Comparison of ENCODE assay signal across 7 cellular contexts in genomic region chr12:108611884-108612415, GRCh38. TPM values are rescaled to one million over a fixed set of nuclear protein-coding genes. Genes with fewer than 3 reads are reported as not detected.
DNase-seq lines count a peak whose midpoint lies in the region; ATAC-seq and TF ChIP-seq lines count a peak whose summit lies in the region.

No MANE protein-coding gene starts in this region.

- intact Hi-C loops in gastrocnemius medialis (cut with DNase I; ENCODE audit: low total_unique reads): no loop called here

- H3K9me3 Mint-ChIP-seq in glutamatergic neuron (ENCODE audit: unreplicated experiment): peaks cover 6% of the 10 kb centered on the region
- H3K9me3 Mint-ChIP-seq in stimulated activated effector memory CD8-positive, alpha-beta T cell treated with anti-CD3 and anti-CD28 coated beads, Interleukin-12 subunit alpha, Interleukin-12 subunit beta, amount 100 ng/mL, for 72 hours: peaks cover 4% of the 10 kb centered on the region

- in situ Hi-C loops in gastrocnemius medialis (cut with MboI; ENCODE audit: low sequenced_read_pairs in 4 of 4): no loop called here

- ATAC-seq in stimulated activated effector memory CD8-positive, alpha-beta T cell treated with anti-CD3 and anti-CD28 coated beads, Interleukin-12 subunit alpha, Interleukin-12 subunit beta, amount 100 ng/mL, for 72 hours: peak; percentile 72
- no peak for ATAC-seq in HG02970 (IDR thresholded peaks at IDR 0.05; ENCODE audit: low FRiP score, unreplicated experiment)
- no peak for ATAC-seq in gastrocnemius medialis

- H3K4me1 Mint-ChIP-seq in glutamatergic neuron (ENCODE audit: low read depth, unreplicated experiment): peaks cover 1% of the 10 kb centered on the region
- peaks cover 38% of the 10 kb centered on the region for H3K4me1 Mint-ChIP-seq in stimulated activated effector memory CD8-positive, alpha-beta T cell treated with anti-CD3 and anti-CD28 coated beads, Interleukin-12 subunit alpha, Interleukin-12 subunit beta, amount 100 ng/mL, for 72 hours

- DNase-seq in GM12864 (ENCODE audit: low read depth) (no peak), NAMALWA (ENCODE audit: low spot score) (peak; percentile 87), glutamatergic neuron (peak; percentile 51), gastrocnemius medialis (no peak)
- DNase-seq in activated T-cell treated with anti-CD3 and anti-CD28 coated beads, Interleukin-2, amount 50 U/mL, for 48 hours: peak; percentile 79 to 81
- DNase-seq in stimulated activated effector memory CD8-positive, alpha-beta T cell treated with anti-CD3 and anti-CD28 coated beads, Interleukin-12 subunit alpha, Interleukin-12 subunit beta, amount 100 ng/mL, for 72 hours (ENCODE audit: low spot score in 2 of 2): peak; percentile 48 to 77

- H3K27ac Mint-ChIP-seq in glutamatergic neuron (ENCODE audit: unreplicated experiment): no peak overlapping the region
- H3K27ac Mint-ChIP-seq in stimulated activated effector memory CD8-positive, alpha-beta T cell treated with anti-CD3 and anti-CD28 coated beads, Interleukin-12 subunit alpha, Interleukin-12 subunit beta, amount 100 ng/mL, for 72 hours: peak overlapping the region; percentile 71

- H3K27me3 Mint-ChIP-seq in glutamatergic neuron (ENCODE audit: unreplicated experiment): peaks cover 4% of the 10 kb centered on the region

- no peak overlapping the region for H3K4me3 Mint-ChIP-seq in glutamatergic neuron (ENCODE audit: unreplicated experiment)
- H3K4me3 Mint-ChIP-seq in stimulated activated effector memory CD8-positive, alpha-beta T cell treated with anti-CD3 and anti-CD28 coated beads, Interleukin-12 subunit alpha, Interleukin-12 subunit beta, amount 100 ng/mL, for 72 hours: no peak overlapping the region

- no peak for TF ChIP-seq POLR2A in gastrocnemius medialis (IDR thresholded peaks at IDR 0.05)

- H3K36me3 ChIP-seq in gastrocnemius medialis: no peaks in the 10 kb centered on the region

- H3K27ac ChIP-seq in gastrocnemius medialis: no peak overlapping the region

- H3K27me3 ChIP-seq in gastrocnemius medialis: no peaks in the 10 kb centered on the region

- H3K9me3 ChIP-seq in gastrocnemius medialis: no peaks in the 10 kb centered on the region

- TF ChIP-seq CTCF in GM12864 (IDR thresholded peaks at IDR 0.05; ENCODE audit: low read depth, low read length, missing control alignments): peak; percentile 59
- TF ChIP-seq CTCF in glutamatergic neuron (IDR thresholded peaks at IDR 0.05; ENCODE audit: partially characterized antibody, unreplicated experiment): peak; percentile 59
- peak in 2 of 5 experiments; percentile 16 to 20 for TF ChIP-seq CTCF in gastrocnemius medialis (IDR thresholded peaks at IDR 0.05 in 4 of 5, conservative IDR thresholded peaks at IDR 0.05 in 1 of 5)

- H3K4me3 ChIP-seq in GM12864 (ENCODE audit: low read depth, low read length) (no peak overlapping the region), gastrocnemius medialis (no peak overlapping the region)

- H3K36me3 Mint-ChIP-seq in glutamatergic neuron (ENCODE audit: unreplicated experiment): peaks cover 6% of the 10 kb centered on the region
- peaks cover 17% of the 10 kb centered on the region for H3K36me3 Mint-ChIP-seq in stimulated activated effector memory CD8-positive, alpha-beta T cell treated with anti-CD3 and anti-CD28 coated beads, Interleukin-12 subunit alpha, Interleukin-12 subunit beta, amount 100 ng/mL, for 72 hours

- no peaks in the 10 kb centered on the region for H3K4me1 ChIP-seq in gastrocnemius medialis

RNA-seq across cellular contexts. Expression of gene TMEM119, which starts 14.1 kb away (rescaled TPM):
- total RNA-seq in glutamatergic neuron (ENCODE audit: unreplicated experiment) (0.15 TPM), gastrocnemius medialis (under 1 TPM in 1 of 4 donors, not detected in 3; 0.85 TPM)

RNA-seq across cellular contexts. Expression of gene SELPLG, which starts 21.7 kb away (rescaled TPM):
- total RNA-seq in glutamatergic neuron (ENCODE audit: unreplicated experiment) (0.34 TPM), gastrocnemius medialis (1 to 10 TPM in 3 of 4 donors, under 1 TPM in 1; 0.19 to 5.0 (median 2.6) TPM)

RNA-seq across cellular contexts. Expression of gene ISCU, which starts 49.6 kb away (rescaled TPM):
- total RNA-seq in glutamatergic neuron (ENCODE audit: unreplicated experiment) (48.4 TPM), gastrocnemius medialis (100 to 1,000 TPM; 232 to 337 (median 249) TPM)

RNA-seq across cellular contexts. Expression of gene SART3, which starts 51.0 kb away (rescaled TPM):
- total RNA-seq in glutamatergic neuron (ENCODE audit: unreplicated experiment) (72.6 TPM), gastrocnemius medialis (10 to 100 TPM; 38.1 to 52.6 (median 51.3) TPM)

Comparison
In these comparisons a context has a peak if more than half of its experiments do, and no peak if none do; other contexts are left out.
1. DNase-seq: peak in NAMALWA (single experiment), activated T-cell treated with anti-CD3 and anti-CD28 coated beads, Interleukin-2, amount 50 U/mL, for 48 hours (2 of 2), glutamatergic neuron (single experiment) and stimulated activated effector memory CD8-positive, alpha-beta T cell treated with anti-CD3 and anti-CD28 coated beads, Interleukin-12 subunit alpha, Interleukin-12 subunit beta, amount 100 ng/mL, for 72 hours (2 of 2); none in GM12864 (single experiment) and gastrocnemius medialis (0 of 2).